13 cellular contexts compared by ENCODE assay signal in genomic region chr12:15164997-15165659, GRCh38. TPM values are rescaled to one million over a fixed set of nuclear protein-coding genes. Genes with fewer than 3 reads are reported as not detected.
DNase-seq lines count a peak whose midpoint lies in the region; ATAC-seq and TF ChIP-seq lines count a peak whose summit lies in the region.
"Had no signal": no experiment of that assay in that cellular context is flagged by ENCODE, and none has a peak within 500 bp of the region (broad histone marks: within the 10 kb centered on the region; RNA-seq: fewer than 3 reads in every experiment).

No MANE protein-coding gene starts in this region.

- H3K9me3 Mint-ChIP-seq in activated naive CD4-positive, alpha-beta T cell treated with anti-CD3 and anti-CD28 coated beads, Interleukin-2, amount 10 ng/mL, durations not matched to agents 7 days and 5 days, result no peaks in the 10 kb centered on the region
- H3K9me3 Mint-ChIP-seq in naive thymus-derived CD4-positive, alpha-beta T cell, result peaks cover 0 to 2% (median 0%) of the 10 kb centered on the region in 11 donors
- H3K9me3 Mint-ChIP-seq: activated CD4-positive, alpha-beta memory T cell treated with anti-CD3 and anti-CD28 coated beads, Interleukin-2, amount 10 ng/mL, durations not matched to agents 7 days and 5 days; CD14-positive monocyte; IgD-negative memory B cell; naive thymus-derived CD8-positive, alpha-beta T cell had no signal

- WGBS in iPS DF 6.9 (ENCODE audit: insufficient coverage, insufficient read length), result no CpG with 5 or more reads among the region's 6 CpGs

- H3K27me3 Mint-ChIP-seq in activated naive CD4-positive, alpha-beta T cell treated with anti-CD3 and anti-CD28 coated beads, Interleukin-2, amount 10 ng/mL, durations not matched to agents 7 days and 5 days, result no peaks in the 10 kb centered on the region
- H3K27me3 Mint-ChIP-seq in naive thymus-derived CD4-positive, alpha-beta T cell, result peaks cover 9 to 20% (median 17%) of the 10 kb centered on the region in 5 donors

- H3K9me3 ChIP-seq in HEK293 (ENCODE audit: control insufficient read depth, insufficient read depth, low read depth, low read length) (no peaks in the 10 kb centered on the region), iPS DF 6.9 (ENCODE audit: control insufficient read depth, insufficient read depth, low read length) (no peaks in the 10 kb centered on the region), skeletal muscle satellite cell (replicated peaks; ENCODE audit: low read length) (no peaks in the 10 kb centered on the region)
- H3K9me3 ChIP-seq in naive thymus-derived CD4-positive, alpha-beta T cell (ENCODE audit: control insufficient read depth in 2 of 3, low read length in 3 of 3), result no peaks in the 10 kb centered on the region

- intact Hi-C loops in naive thymus-derived CD4-positive, alpha-beta T cell (cut with micrococcal nuclease), result no loop called here

- H3K36me3 ChIP-seq in HEK293 (ENCODE audit: control insufficient read depth in 2 of 2, insufficient read depth in 1 of 2, low read length in 2 of 2) (no peaks in the 10 kb centered on the region), iPS DF 6.9 (ENCODE audit: control insufficient read depth, insufficient read depth, low read length) (no peaks in the 10 kb centered on the region), skeletal muscle satellite cell (ENCODE audit: insufficient read depth, low read length) (no peaks in the 10 kb centered on the region)
- no peaks in the 10 kb centered on the region for H3K36me3 ChIP-seq in naive thymus-derived CD4-positive, alpha-beta T cell (ENCODE audit: control insufficient read depth in 2 of 3, insufficient read depth in 3 of 3, low read length in 3 of 3)

- H3K27ac Mint-ChIP-seq in activated naive CD4-positive, alpha-beta T cell treated with anti-CD3 and anti-CD28 coated beads, Interleukin-2, amount 10 ng/mL, durations not matched to agents 7 days and 5 days, result no peak overlapping the region
- no peak overlapping the region for H3K27ac Mint-ChIP-seq in naive thymus-derived CD4-positive, alpha-beta T cell
- H3K27ac Mint-ChIP-seq: activated CD4-positive, alpha-beta memory T cell treated with anti-CD3 and anti-CD28 coated beads, Interleukin-2, amount 10 ng/mL, durations not matched to agents 7 days and 5 days; CD14-positive monocyte; IgD-negative memory B cell; naive thymus-derived CD8-positive, alpha-beta T cell had no signal

- H3K4me3 Mint-ChIP-seq in activated naive CD4-positive, alpha-beta T cell treated with anti-CD3 and anti-CD28 coated beads, Interleukin-2, amount 10 ng/mL, durations not matched to agents 7 days and 5 days, result no peak overlapping the region
- H3K4me3 Mint-ChIP-seq in naive thymus-derived CD4-positive, alpha-beta T cell, result no peak overlapping the region
- H3K4me3 Mint-ChIP-seq: activated CD4-positive, alpha-beta memory T cell treated with anti-CD3 and anti-CD28 coated beads, Interleukin-2, amount 10 ng/mL, durations not matched to agents 7 days and 5 days; CD14-positive monocyte; IgD-negative memory B cell; naive thymus-derived CD8-positive, alpha-beta T cell had no signal

- H3K4me2 ChIP-seq in skeletal muscle satellite cell (ENCODE audit: low read length), result peak overlapping the region; percentile 67

- DNase-seq in brain pericyte (ENCODE audit: low read depth, low spot score), result peak; percentile 30
- DNase-seq in iPS DF 6.9 (ENCODE audit: low read depth, low spot score), result peak; percentile 9
- no peak for DNase-seq in kidney glomerular epithelial cell (lab: John Stamatoyannopoulos, UW)
- no peak for DNase-seq in NCI-H1417 treated with DMSO at 0.1 percent for 48 hours (lab: John Stamatoyannopoulos, UW)
- no peak for DNase-seq in activated naive CD4-positive, alpha-beta T cell treated with anti-CD3 and anti-CD28 coated beads, Interleukin-2, amount 10 ng/mL, durations not matched to agents 7 days and 5 days
- DNase-seq in naive thymus-derived CD4-positive, alpha-beta T cell, result no peak
- DNase-seq: activated CD4-positive, alpha-beta memory T cell treated with anti-CD3 and anti-CD28 coated beads, Interleukin-2, amount 10 ng/mL, durations not matched to agents 7 days and 5 days; naive thymus-derived CD8-positive, alpha-beta T cell; NCI-H524 had no signal

- H3K4me1 ChIP-seq in HEK293 (ENCODE audit: control insufficient read depth, insufficient read depth, low read length) (peaks cover 6% of the 10 kb centered on the region), iPS DF 6.9 (ENCODE audit: control insufficient read depth, insufficient read depth, low read length) (peaks cover 1% of the 10 kb centered on the region; the same call in 1 of the 2 replicates), skeletal muscle satellite cell (ENCODE audit: control insufficient read depth, insufficient read depth, low read length) (peaks cover 31% of the 10 kb centered on the region)
- H3K4me1 ChIP-seq in naive thymus-derived CD4-positive, alpha-beta T cell (ENCODE audit: control insufficient read depth in 2 of 2, insufficient read depth in 2 of 2, low read length in 2 of 2), result no peaks in the 10 kb centered on the region

- no peak for TF ChIP-seq CTCF in HEK293 (tag by site-specific recombination; IDR thresholded peaks at IDR 0.05)

- H3K27ac ChIP-seq in HEK293 (ENCODE audit: extremely low read depth, low read depth, low read length), result no peak overlapping the region
- no peak overlapping the region for H3K27ac ChIP-seq in iPS DF 6.9 (ENCODE audit: low read length)
- H3K27ac ChIP-seq in naive thymus-derived CD4-positive, alpha-beta T cell (ENCODE audit: low read depth, low read length), result no peak overlapping the region

- no peaks in the 10 kb centered on the region for H3K27me3 ChIP-seq in iPS DF 6.9 (ENCODE audit: control insufficient read depth, insufficient read depth, low read length)
- no peaks in the 10 kb centered on the region for H3K27me3 ChIP-seq in skeletal muscle satellite cell (ENCODE audit: control insufficient read depth, insufficient read depth, low read length)
- H3K27me3 ChIP-seq in naive thymus-derived CD4-positive, alpha-beta T cell (ENCODE audit: control insufficient read depth in 2 of 2, insufficient read depth in 2 of 2, low read length in 2 of 2), result no peaks in the 10 kb centered on the region

- peak overlapping the region; percentile 19 for H3K9ac ChIP-seq in skeletal muscle satellite cell (ENCODE audit: low read depth, low read length)

- peaks cover 5% of the 10 kb centered on the region for H3K4me1 Mint-ChIP-seq in activated naive CD4-positive, alpha-beta T cell treated with anti-CD3 and anti-CD28 coated beads, Interleukin-2, amount 10 ng/mL, durations not matched to agents 7 days and 5 days
- no peaks in the 10 kb centered on the region for H3K4me1 Mint-ChIP-seq in naive thymus-derived CD4-positive, alpha-beta T cell
- H3K4me1 Mint-ChIP-seq: activated CD4-positive, alpha-beta memory T cell treated with anti-CD3 and anti-CD28 coated beads, Interleukin-2, amount 10 ng/mL, durations not matched to agents 7 days and 5 days; CD14-positive monocyte; IgD-negative memory B cell had no signal

- H3K4me3 ChIP-seq in HEK293 (ENCODE audit: low read depth, low read length) (no peak overlapping the region), iPS DF 6.9 (ENCODE audit: low read length) (no peak overlapping the region), skeletal muscle satellite cell (ENCODE audit: low read length) (peak overlapping the region; percentile 19)
- H3K4me3 ChIP-seq in naive thymus-derived CD4-positive, alpha-beta T cell (ENCODE audit: low read length), result no peak overlapping the region

- CTCF ChIA-PET in HEK293 (lab: Yijun Ruan, JAX), result no interaction called here
- CTCF ChIA-PET in activated naive CD4-positive, alpha-beta T cell treated with anti-CD3 and anti-CD28 coated beads, Interleukin-2, amount 10 ng/mL, durations not matched to agents 7 days and 5 days (lab: Charles Lee), result interaction anchor here (1.5 kb wide), 1 partner anchor 15 kb away, joined by 3 read pairs; no protein-coding TSS in a partner anchor
- CTCF ChIA-PET in naive thymus-derived CD4-positive, alpha-beta T cell (lab: Charles Lee), result no interaction called here

- no peaks in the 10 kb centered on the region for H3K36me3 Mint-ChIP-seq in activated naive CD4-positive, alpha-beta T cell treated with anti-CD3 and anti-CD28 coated beads, Interleukin-2, amount 10 ng/mL, durations not matched to agents 7 days and 5 days
- H3K36me3 Mint-ChIP-seq in naive thymus-derived CD4-positive, alpha-beta T cell, result no peaks in the 10 kb centered on the region
- H3K36me3 Mint-ChIP-seq: CD14-positive monocyte; IgD-negative memory B cell; naive thymus-derived CD8-positive, alpha-beta T cell had no signal

- POLR2A ChIA-PET in HEK293 (lab: Yijun Ruan, JAX), result no interaction called here
- POLR2A ChIA-PET in naive thymus-derived CD4-positive, alpha-beta T cell (lab: Charles Lee), result no interaction called here

- ATAC-seq in naive thymus-derived CD4-positive, alpha-beta T cell, result no peak
- ATAC-seq: naive thymus-derived CD8-positive, alpha-beta T cell had no signal

TF ChIP-seq in HEK293, 187 proteins besides CTCF, POLR2A, EP300 and RAD21:
- TF ChIP-seq PRDM4 (tag by site-specific recombination; IDR thresholded peaks at IDR 0.05) (no peak), TRIM28 (IDR thresholded peaks at IDR 0.05; ENCODE audit: borderline replicate concordance, low read length) (peak; percentile 41; the same call in 1 of the 2 replicates)

RNA-seq across cellular contexts. Expression of gene RERG, which starts 56.1 kb away (rescaled TPM):
- 0.22 TPM in 1 of 2 replicates, not detected in the other for total RNA-seq in skeletal muscle satellite cell (2012; rRNA removed)
- under 1 TPM in 1 of 5 experiments, not detected in 4; 0.35 TPM for total RNA-seq in naive thymus-derived CD4-positive, alpha-beta T cell
- not detected for polyA plus RNA-seq in naive thymus-derived CD4-positive, alpha-beta T cell
- total RNA-seq: activated CD4-positive, alpha-beta memory T cell treated with anti-CD3 and anti-CD28 coated beads, Interleukin-2, amount 10 ng/mL, durations not matched to agents 7 days and 5 days had no signal
- polyA plus RNA-seq: CD14-positive monocyte; IgD-negative memory B cell; naive thymus-derived CD8-positive, alpha-beta T cell had no signal

Comparison
In these comparisons a context has a peak if more than half of its experiments do, and no peak if none do; other contexts are left out.
1. DNase-seq: peak in brain pericyte (single experiment) and iPS DF 6.9 (single experiment); none in kidney glomerular epithelial cell (single experiment), NCI-H1417 treated with DMSO at 0.1 percent for 48 hours (single experiment), activated naive CD4-positive, alpha-beta T cell treated with anti-CD3 and anti-CD28 coated beads, Interleukin-2, amount 10 ng/mL, durations not matched to agents 7 days and 5 days (single experiment) and naive thymus-derived CD4-positive, alpha-beta T cell (0 of 9).